Comparison of ENCODE assay signal across 29 cellular contexts in genomic region chr12:119072463-119072862, GRCh38.
"Had no signal": no experiment of that assay in that cellular context is flagged by ENCODE, and none has a peak within 500 bp of the region (broad histone marks: within the 10 kb centered on the region; RNA-seq: fewer than 3 reads in every experiment).

No MANE protein-coding gene starts in this region.

- H3K27ac ChIP-seq: ascending aorta, coronary artery, left ventricle myocardium inferior, neutrophil, ovary, skin epidermis, uterus, VCaP had no signal

- H3K27me3 Mint-ChIP-seq: stimulated activated naive CD8-positive, alpha-beta T cell treated with anti-CD3 and anti-CD28 coated beads, Interleukin-15, amount 100 ng/mL, for 72 hours had no signal

- H3K9me3 Mint-ChIP-seq: activated naive CD4-positive, alpha-beta T cell treated with anti-CD3 and anti-CD28 coated beads for 36 hours; activated naive CD8-positive, alpha-beta T cell treated with anti-CD3 and anti-CD28 coated beads for 36 hours; activated T-helper 1 cell treated with anti-CD3 and anti-CD28 coated beads, Interleukin-12 subunit alpha, Interleukin-12 subunit beta, Interleukin-2, Interleukin-4 antibody, amounts not matched to agents 30 ng/mL and 10 ng/mL and 1 ng/mL, durations not matched to agents 14 hours and 24 hours and 36 hours; brain; natural killer cell treated with Interleukin-12 subunit alpha and Interleukin-12 subunit beta and Interleukin-15 and Interleukin-18, amount 100 ng/mL, for 72 hours; type B pancreatic cell had no signal

- H3K36me3 Mint-ChIP-seq: activated naive CD8-positive, alpha-beta T cell treated with anti-CD3 and anti-CD28 coated beads for 36 hours; brain; natural killer cell treated with Interleukin-12 subunit alpha and Interleukin-12 subunit beta and Interleukin-15 and Interleukin-18, amount 100 ng/mL, for 72 hours; stimulated activated effector memory CD8-positive, alpha-beta T cell treated with anti-CD3 and anti-CD28 coated beads, Interleukin-12 subunit alpha, Interleukin-12 subunit beta, amount 100 ng/mL, for 72 hours; type B pancreatic cell had no signal

- H3K27ac Mint-ChIP-seq: activated naive CD4-positive, alpha-beta T cell treated with anti-CD3 and anti-CD28 coated beads for 36 hours; activated naive CD8-positive, alpha-beta T cell treated with anti-CD3 and anti-CD28 coated beads for 36 hours; activated T-helper 1 cell treated with anti-CD3 and anti-CD28 coated beads, Interleukin-12 subunit alpha, Interleukin-12 subunit beta, Interleukin-2, Interleukin-4 antibody, amounts not matched to agents 30 ng/mL and 10 ng/mL and 1 ng/mL, durations not matched to agents 14 hours and 24 hours and 36 hours; natural killer cell treated with Interleukin-12 subunit alpha and Interleukin-12 subunit beta and Interleukin-15 and Interleukin-18, amount 100 ng/mL, for 72 hours; progenitor cell of endocrine pancreas; stimulated activated effector memory CD8-positive, alpha-beta T cell treated with anti-CD3 and anti-CD28 coated beads, Interleukin-12 subunit alpha, Interleukin-12 subunit beta, amount 100 ng/mL, for 72 hours; stimulated activated naive CD8-positive, alpha-beta T cell treated with anti-CD3 and anti-CD28 coated beads, Interleukin-15, amount 100 ng/mL, for 72 hours; type B pancreatic cell had no signal

- H3K4me1 Mint-ChIP-seq: activated naive CD8-positive, alpha-beta T cell treated with anti-CD3 and anti-CD28 coated beads for 36 hours; stimulated activated effector memory CD8-positive, alpha-beta T cell treated with anti-CD3 and anti-CD28 coated beads, Interleukin-12 subunit alpha, Interleukin-12 subunit beta, amount 100 ng/mL, for 72 hours; stimulated activated naive CD8-positive, alpha-beta T cell treated with anti-CD3 and anti-CD28 coated beads, Interleukin-15, amount 100 ng/mL, for 72 hours had no signal

- ATAC-seq: activated CD4-positive, CD25-positive, alpha-beta regulatory T cell treated with anti-CD3 and anti-CD28 coated beads, Interleukin-2, amount 50 U/mL, for 24 hours; mucosa of descending colon; natural killer cell treated with Interleukin-12 subunit alpha and Interleukin-12 subunit beta and Interleukin-15 and Interleukin-18, amount 100 ng/mL, for 72 hours; sciatic nerve; stimulated activated effector memory CD8-positive, alpha-beta T cell treated with anti-CD3 and anti-CD28 coated beads, Interleukin-12 subunit alpha, Interleukin-12 subunit beta, amount 100 ng/mL, for 72 hours; stimulated activated naive CD8-positive, alpha-beta T cell treated with anti-CD3 and anti-CD28 coated beads, Interleukin-15, amount 100 ng/mL, for 72 hours had no signal

- DNase-seq: activated CD4-positive, alpha-beta T cell treated with anti-CD3 and anti-CD28 coated beads for 48 hours; activated CD4-positive, alpha-beta T cell treated with anti-CD3 and anti-CD28 coated beads, Interleukin-2, amount 50 U/mL, for 48 hours; activated CD8-positive, alpha-beta memory T cell treated with anti-CD3 and anti-CD28 coated beads for 24 hours; activated effector memory CD4-positive, alpha-beta T cell treated with anti-CD3 and anti-CD28 coated beads, Interleukin-2, amount 50 U/mL, for 16 hours; activated naive CD4-positive, alpha-beta T cell treated with anti-CD3 and anti-CD28 coated beads for 36 hours; activated naive CD8-positive, alpha-beta T cell treated with anti-CD3 and anti-CD28 coated beads for 36 hours; activated T-cell treated with anti-CD3 and anti-CD28 coated beads, Interleukin-2, amount 50 U/mL, for 1 hour; dorsolateral prefrontal cortex; effector memory CD4-positive, alpha-beta T cell; left ventricle myocardium inferior; mucosa of descending colon; ovary; stimulated activated CD4-positive, alpha-beta T cell treated with anti-CD3 and anti-CD28 coated beads, Interleukin-4, amount 100 ng/mL, for 24 hours; stimulated activated naive CD8-positive, alpha-beta T cell treated with anti-CD3 and anti-CD28 coated beads, Interleukin-15, amount 100 ng/mL, for 72 hours; substantia nigra; uterus had no signal

- H3K4me3 Mint-ChIP-seq: activated naive CD4-positive, alpha-beta T cell treated with anti-CD3 and anti-CD28 coated beads for 36 hours; activated naive CD8-positive, alpha-beta T cell treated with anti-CD3 and anti-CD28 coated beads for 36 hours; activated T-helper 1 cell treated with anti-CD3 and anti-CD28 coated beads, Interleukin-12 subunit alpha, Interleukin-12 subunit beta, Interleukin-2, Interleukin-4 antibody, amounts not matched to agents 30 ng/mL and 10 ng/mL and 1 ng/mL, durations not matched to agents 14 hours and 24 hours and 36 hours; brain; natural killer cell treated with Interleukin-12 subunit alpha and Interleukin-12 subunit beta and Interleukin-15 and Interleukin-18, amount 100 ng/mL, for 72 hours; stimulated activated effector memory CD8-positive, alpha-beta T cell treated with anti-CD3 and anti-CD28 coated beads, Interleukin-12 subunit alpha, Interleukin-12 subunit beta, amount 100 ng/mL, for 72 hours; stimulated activated naive CD8-positive, alpha-beta T cell treated with anti-CD3 and anti-CD28 coated beads, Interleukin-15, amount 100 ng/mL, for 72 hours; type B pancreatic cell had no signal
